In genomic region chr1:35298464-35298863, GRCh38 we compare ENCODE assay signal across 8 cellular contexts. TPM values are rescaled to one million over a fixed set of nuclear protein-coding genes. Genes with fewer than 3 reads are reported as not detected.
A peak's percentile ranks its signal among the peaks of the same experiment; 100 is the strongest.
DNase-seq lines count a peak whose midpoint lies in the region; ATAC-seq and TF ChIP-seq lines count a peak whose summit lies in the region.

No MANE protein-coding gene starts in this region.

- no peaks in the 10 kb centered on the region for H3K9me3 ChIP-seq in right lobe of liver

- no peak overlapping the region for H3K4me3 ChIP-seq in choroid plexus epithelial cell (ENCODE audit: low read depth, low read length)
- no peak overlapping the region for H3K4me3 ChIP-seq in right lobe of liver

- DNase-seq in stimulated activated CD4-positive, alpha-beta T cell treated with anti-CD3 and anti-CD28 coated beads, Interleukin-2, amount 100 ng/mL, for 4 hours (ENCODE audit: low read depth): peak; percentile 9
- DNase-seq in stimulated activated CD4-positive, alpha-beta T cell treated with anti-CD3 and anti-CD28 coated beads, Interleukin-4, amount 100 ng/mL, for 1 hour: no peak
- DNase-seq in SK-MEL-5 (ENCODE audit: low read depth, low spot score): peak; percentile 73
- DNase-seq in choroid plexus epithelial cell (ENCODE audit: low read depth): peak; percentile 68
- DNase-seq in right lobe of liver: no peak
- DNase-seq in mesenteric fat pad (ENCODE audit: low spot score): no peak

- intact Hi-C loops in right lobe of liver (cut with DNase I): loop anchor here in 1 of 2 donors (10.0 kb wide), 1 partner anchor 94 kb away; no protein-coding TSS in a partner anchor

- in situ Hi-C loops in SK-MEL-5 (cut with HindIII; ENCODE audit: low pct_unique_long_range_greater_than_20kb, low sequenced_read_pairs): no loop called here

- H3K4me1 ChIP-seq in right lobe of liver: peaks cover 0 to 14% (median 0%) of the 10 kb centered on the region in 4 donors

- TF ChIP-seq POLR2A in right lobe of liver (IDR thresholded peaks at IDR 0.05): no peak

- H3K27me3 ChIP-seq in right lobe of liver: no peaks in the 10 kb centered on the region

- ATAC-seq in HG02642 (IDR thresholded peaks at IDR 0.05; ENCODE audit: poor library complexity, unreplicated experiment): peak; percentile 62
- peak; percentile 65 to 84 (median 74) for ATAC-seq in right lobe of liver
- no peak for ATAC-seq in HG02678 (IDR thresholded peaks at IDR 0.05; ENCODE audit: unreplicated experiment)

- H3K27ac ChIP-seq in right lobe of liver: no peak overlapping the region

- WGBS in right lobe of liver (ENCODE audit: insufficient coverage, low coverage, low lambda C conversion rate, missing lambda C conversion rate): 20% methylated on average over 1 of the region's 2 CpGs

- TF ChIP-seq CTCF in choroid plexus epithelial cell (conservative IDR thresholded peaks at IDR 0.05; ENCODE audit: low read depth, low read length) (peak; percentile 68), right lobe of liver (IDR thresholded peaks at IDR 0.05) (peak; percentile 36 to 45 (median 42))

- H3K36me3 ChIP-seq in right lobe of liver: no peaks in the 10 kb centered on the region

RNA-seq across cellular contexts. Expression of gene ZMYM4, which starts 30.0 kb away (rescaled TPM):
- 25.3 and 29.2 TPM in 2 replicates for total RNA-seq in SK-MEL-5 (2014; rRNA removed; shearing (Covaris generic))
- 20.8 and 35.9 TPM in 2 replicates for polyA plus RNA-seq in SK-MEL-5 (2015; cell fraction: cytosol; rRNA removed)
- 23.8 and 43.1 TPM in 2 replicates for polyA plus RNA-seq in SK-MEL-5 (2015; cell fraction: nucleus; rRNA removed)
- total RNA-seq in right lobe of liver (10 to 100 TPM; 13.3 to 20.4 (median 17.1) TPM), mesenteric fat pad (49.0 TPM)

Comparison
In these comparisons a context has a peak if more than half of its experiments do, and no peak if none do; other contexts are left out.
1. DNase-seq: peak in stimulated activated CD4-positive, alpha-beta T cell treated with anti-CD3 and anti-CD28 coated beads, Interleukin-2, amount 100 ng/mL, for 4 hours (single experiment), SK-MEL-5 (single experiment) and choroid plexus epithelial cell (single experiment); none in stimulated activated CD4-positive, alpha-beta T cell treated with anti-CD3 and anti-CD28 coated beads, Interleukin-4, amount 100 ng/mL, for 1 hour (single experiment), right lobe of liver (0 of 3) and mesenteric fat pad (single experiment).